37 cellular contexts compared by ENCODE assay signal in genomic region chr10:76416642-76417041, GRCh38.
DNase-seq lines count a peak whose midpoint lies in the region; ATAC-seq, FAIRE-seq and TF ChIP-seq lines count a peak whose summit lies in the region.
"Had no signal": no experiment of that assay in that cellular context is flagged by ENCODE, and none has a peak within 500 bp of the region (broad histone marks: within the 10 kb centered on the region; RNA-seq: fewer than 3 reads in every experiment).

No MANE protein-coding gene starts in this region.

- H3K9me3 ChIP-seq in mesenchymal stem cell (ENCODE audit: control insufficient read depth, low read length): no peaks in the 10 kb centered on the region
- H3K9me3 ChIP-seq in mucosa of descending colon: no peaks in the 10 kb centered on the region
- H3K9me3 ChIP-seq: A549, BE2C, Caco-2 had no signal

- no peak overlapping the region for H3K4me2 ChIP-seq in mesenchymal stem cell (ENCODE audit: low read length, poor library complexity, severe bottlenecking)
- H3K4me2 ChIP-seq: A549; BLaER1; BLaER1 treated with 17β-estradiol and CSF1 and Interleukin-3, amounts not matched to agents 10 nM and 100 nM had no signal

- no peak overlapping the region for H2AK5ac ChIP-seq in mesenchymal stem cell (ENCODE audit: low read length, severe bottlenecking)

- peak overlapping the region; percentile 22 for H4K8ac ChIP-seq in mesenchymal stem cell (ENCODE audit: low read length)

- H3K4me1 Mint-ChIP-seq in activated T-helper 17 cell treated with anti-CD3 and anti-CD28 coated beads, Interleukin-2, amount 50 U/mL, for 72 hours: no peaks in the 10 kb centered on the region
- H3K4me1 Mint-ChIP-seq: B cell; CD4-positive, alpha-beta memory T cell; CD4-positive, CD25-positive, alpha-beta regulatory T cell; CD8-positive, alpha-beta memory T cell had no signal

- no peaks in the 10 kb centered on the region for H3K36me3 Mint-ChIP-seq in activated T-helper 17 cell treated with anti-CD3 and anti-CD28 coated beads, Interleukin-2, amount 50 U/mL, for 72 hours (ENCODE audit: low read depth)
- H3K36me3 Mint-ChIP-seq: CD4-positive, alpha-beta memory T cell; CD4-positive, CD25-positive, alpha-beta regulatory T cell; CD8-positive, alpha-beta memory T cell; CD8-positive, alpha-beta T cell had no signal

- H4K91ac ChIP-seq in mesenchymal stem cell (ENCODE audit: low read length): no peak overlapping the region

- no peaks in the 10 kb centered on the region for H3K36me3 ChIP-seq in mesenchymal stem cell (ENCODE audit: control insufficient read depth in 1 of 2, insufficient read depth in 2 of 2, low read depth in 1 of 2, low read length in 2 of 2)
- H3K36me3 ChIP-seq in mucosa of descending colon (ENCODE audit: low read depth): no peaks in the 10 kb centered on the region
- H3K36me3 ChIP-seq: BE2C; BLaER1; BLaER1 treated with 17β-estradiol and CSF1 and Interleukin-3, amounts not matched to agents 10 nM and 100 nM had no signal

- no peak overlapping the region for H2BK5ac ChIP-seq in mesenchymal stem cell (ENCODE audit: low read depth, low read length, poor library complexity, severe bottlenecking)

- peak overlapping the region; percentile 42 to 81 for H2BK12ac ChIP-seq in mesenchymal stem cell (ENCODE audit: low read length in 2 of 2)

- H3K9ac ChIP-seq in mesenchymal stem cell (ENCODE audit: low read length): no peak overlapping the region
- H3K9ac ChIP-seq: BLaER1; BLaER1 treated with 17β-estradiol and CSF1 and Interleukin-3, amounts not matched to agents 10 nM and 100 nM had no signal

- no peak overlapping the region for H3K4me3 ChIP-seq in mesenchymal stem cell (ENCODE audit: insufficient read depth in 1 of 2, low read depth in 1 of 2, low read length in 2 of 2)
- H3K4me3 ChIP-seq in mucosa of descending colon: no peak overlapping the region
- H3K4me3 ChIP-seq: A549; BLaER1; BLaER1 treated with 17β-estradiol and CSF1 and Interleukin-3, amounts not matched to agents 10 nM and 100 nM had no signal

- no peak overlapping the region for H3K27ac ChIP-seq in mesenchymal stem cell (ENCODE audit: low read length, poor library complexity, severe bottlenecking)
- H3K27ac ChIP-seq: 22Rv1; A549; BLaER1; BLaER1 treated with 17β-estradiol and CSF1 and Interleukin-3, amounts not matched to agents 10 nM and 100 nM; C4-2B had no signal

- FAIRE-seq in urothelium cell line (lab: Jason Lieb, UNC): peak; percentile 65
- FAIRE-seq: A204.1, A549, D721Med had no signal

- H3K27me3 ChIP-seq in mesenchymal stem cell (ENCODE audit: control insufficient read depth in 1 of 2, insufficient read depth in 1 of 2, low read length in 2 of 2): no peaks in the 10 kb centered on the region
- H3K27me3 ChIP-seq: BE2C; BLaER1; BLaER1 treated with 17β-estradiol and CSF1 and Interleukin-3, amounts not matched to agents 10 nM and 100 nM had no signal

- no peak overlapping the region for H2AFZ ChIP-seq in mesenchymal stem cell (ENCODE audit: low read depth, low read length)

- peaks cover 6% of the 10 kb centered on the region for H3K9me3 Mint-ChIP-seq in activated T-helper 17 cell treated with anti-CD3 and anti-CD28 coated beads, Interleukin-2, amount 50 U/mL, for 72 hours

- ATAC-seq in left colon (peak; percentile 67), mucosa of descending colon (peak; percentile 51)
- ATAC-seq in activated T-helper 17 cell treated with anti-CD3 and anti-CD28 coated beads, Interleukin-2, amount 50 U/mL, for 72 hours (replicated peaks): no peak
- ATAC-seq: A549; CD8-positive, alpha-beta T cell had no signal

- peak overlapping the region in 1 of 2 experiments; percentile 42 for H3K14ac ChIP-seq in mesenchymal stem cell (ENCODE audit: low read length in 2 of 2)

- H3K4me3 Mint-ChIP-seq in activated T-helper 17 cell treated with anti-CD3 and anti-CD28 coated beads, Interleukin-2, amount 50 U/mL, for 72 hours: no peak overlapping the region
- H3K4me3 Mint-ChIP-seq: B cell; CD14-positive monocyte; CD4-positive, alpha-beta memory T cell; CD4-positive, alpha-beta T cell; CD4-positive, CD25-positive, alpha-beta regulatory T cell; CD8-positive, alpha-beta memory T cell; CD8-positive, alpha-beta T cell had no signal

- intact Hi-C loops in left colon (cut with DNase I, micrococcal nuclease): no loop called here
- intact Hi-C loops in mucosa of descending colon (cut with DNase I, micrococcal nuclease): no loop called here

- WGBS in mesenchymal stem cell: 90% methylated on average over 2 of the region's 4 CpGs

- no peaks in the 10 kb centered on the region for H3K27me3 Mint-ChIP-seq in activated T-helper 17 cell treated with anti-CD3 and anti-CD28 coated beads, Interleukin-2, amount 50 U/mL, for 72 hours
- H3K27me3 Mint-ChIP-seq: B cell; CD4-positive, alpha-beta memory T cell; CD4-positive, alpha-beta T cell; CD4-positive, CD25-positive, alpha-beta regulatory T cell; CD8-positive, alpha-beta memory T cell had no signal

- H3K27ac Mint-ChIP-seq in activated T-helper 17 cell treated with anti-CD3 and anti-CD28 coated beads, Interleukin-2, amount 50 U/mL, for 72 hours: no peak overlapping the region
- H3K27ac Mint-ChIP-seq: B cell; CD14-positive monocyte; CD4-positive, alpha-beta memory T cell; CD4-positive, alpha-beta T cell; CD8-positive, alpha-beta memory T cell; CD8-positive, alpha-beta T cell had no signal

- no peak for DNase-seq in left colon
- no peak for DNase-seq in mesenchymal stem cell
- no peak for DNase-seq in mucosa of descending colon
- no peak for DNase-seq in urothelium cell line (ENCODE audit: low spot score)
- DNase-seq in activated T-cell treated with anti-CD3 and anti-CD28 coated beads, Interleukin-2, amount 50 U/mL, for 48 hours: no peak
- DNase-seq in stimulated activated naive CD4-positive, alpha-beta T cell (lab: John Stamatoyannopoulos, UW): no peak
- no peak for DNase-seq in hypothalamus (lab: John Stamatoyannopoulos, UW)
- DNase-seq: 8988T; ACHN; AML-193; BE2C; C1 segment of cervical spinal cord; Caco-2; Calu3; CD4-positive, alpha-beta memory T cell; CD4-positive, alpha-beta T cell; CD4-positive, CD25-positive, alpha-beta regulatory T cell; CD8-positive, alpha-beta memory T cell; CD8-positive, alpha-beta T cell; COR-L47; DMS 273 treated with DMSO at 0.1 percent for 48 hours; DMS153; DMS53; DMS79; DMS79 treated with DMSO at 0.1 percent for 48 hours; DND-41; EL had no signal

- TF ChIP-seq CTCF in mucosa of descending colon (IDR thresholded peaks at IDR 0.05): no peak

- no peak overlapping the region for H3K4ac ChIP-seq in mesenchymal stem cell (ENCODE audit: low read depth in 1 of 2, low read length in 2 of 2)

- no peak overlapping the region for H2BK15ac ChIP-seq in mesenchymal stem cell (ENCODE audit: low read depth, poor library complexity, severe bottlenecking)

- no peak overlapping the region for H3K18ac ChIP-seq in mesenchymal stem cell (ENCODE audit: low read depth in 1 of 2, low read length in 2 of 2)

- H3K4me1 ChIP-seq in mesenchymal stem cell (ENCODE audit: control insufficient read depth, insufficient read depth, low read depth, low read length): no peaks in the 10 kb centered on the region
- H3K4me1 ChIP-seq in mucosa of descending colon (ENCODE audit: low read depth): no peaks in the 10 kb centered on the region
- H3K4me1 ChIP-seq: BE2C, BLaER1, Caco-2 had no signal

- no peaks in the 10 kb centered on the region for H3K79me1 ChIP-seq in mesenchymal stem cell (replicated peaks; ENCODE audit: low read length, poor library complexity, severe bottlenecking)

- no peak overlapping the region for H2BK120ac ChIP-seq in mesenchymal stem cell (ENCODE audit: low read depth, low read length)

- H3K23ac ChIP-seq in mesenchymal stem cell (ENCODE audit: low read length in 2 of 2): no peak overlapping the region
